In genomic region chr1:82013702-82014101, GRCh38 we compare ENCODE assay signal across 18 cellular contexts.
DNase-seq lines count a peak whose midpoint lies in the region; ATAC-seq, FAIRE-seq and TF ChIP-seq lines count a peak whose summit lies in the region.
"Had no signal": no experiment of that assay in that cellular context is flagged by ENCODE, and none has a peak within 500 bp of the region (broad histone marks: within the 10 kb centered on the region; RNA-seq: fewer than 3 reads in every experiment).

No MANE protein-coding gene starts in this region.

- H3K36me3 ChIP-seq in lower lobe of right lung (no peaks in the 10 kb centered on the region), H7 (replicated peaks; ENCODE audit: control insufficient read depth, insufficient read depth, low read length) (no peaks in the 10 kb centered on the region)

- FAIRE-seq in frontal cortex (lab: Jason Lieb, UNC) = no peak
- FAIRE-seq: RCC 7860 had no signal

- no peak overlapping the region for H3K4me3 ChIP-seq in astrocyte of the spinal cord (ENCODE audit: low read depth, low read length)
- no peak overlapping the region for H3K4me3 ChIP-seq in epithelial cell of proximal tubule (ENCODE audit: low read depth, low read length)
- H3K4me3 ChIP-seq in lower lobe of right lung = no peak overlapping the region
- H3K4me3 ChIP-seq in H7 (ENCODE audit: insufficient read depth, low read depth, low read length) = no peak overlapping the region
- no peak overlapping the region for H3K4me3 ChIP-seq in dorsolateral prefrontal cortex

- DNase-seq in astrocyte of the spinal cord (ENCODE audit: low read depth, low spot score) (no peak), epithelial cell of proximal tubule (ENCODE audit: low read depth) (no peak), lower lobe of right lung (no peak), H7 (no peak), dorsolateral prefrontal cortex (no peak), frontal cortex (ENCODE audit: low spot score in 2 of 2) (no peak), GM03348 (ENCODE audit: low spot score) (no peak)
- DNase-seq: ACHN, DMS79 treated with DMSO at 0.1 percent for 48 hours, HFFc6, KG1, NCI-H1417, NCI-H187 treated with DMSO at 0.1 percent for 48 hours, NCI-H2227 treated with DMSO at 0.1 percent for 48 hours, NCI-H510A treated with DMSO at 0.1 percent for 48 hours, NCI-H774 had no signal

- intact Hi-C loops in lower lobe of right lung (cut with DNase I) = no loop called here
- intact Hi-C loops in dorsolateral prefrontal cortex (cut with DNase I) = no loop called here

- no peaks in the 10 kb centered on the region for H3K9me3 ChIP-seq in lower lobe of right lung

- in situ Hi-C loops in astrocyte of the spinal cord (cut with HindIII; ENCODE audit: low sequenced_read_pairs) = no loop called here

- no peaks in the 10 kb centered on the region for H3K4me1 ChIP-seq in lower lobe of right lung

- H3K27me3 ChIP-seq in lower lobe of right lung (ENCODE audit: low read depth) (no peaks in the 10 kb centered on the region), H7 (ENCODE audit: control insufficient read depth, insufficient read depth, low read length) (no peaks in the 10 kb centered on the region), dorsolateral prefrontal cortex (peaks cover 0 to 4% (median 0%) of the 10 kb centered on the region in 45 donors)

- TF ChIP-seq CTCF in astrocyte of the spinal cord (IDR thresholded peaks at IDR 0.05; ENCODE audit: low read depth, low read length) (peak; percentile 5), epithelial cell of proximal tubule (conservative IDR thresholded peaks at IDR 0.05; ENCODE audit: low read depth, low read length) (peak; percentile 26), lower lobe of right lung (IDR thresholded peaks at IDR 0.05) (peak; percentile 11), dorsolateral prefrontal cortex (IDR thresholded peaks at IDR 0.05 in 54 of 56, conservative IDR thresholded peaks at IDR 0.05 in 2 of 56; ENCODE audit: low read depth in 1 of 56, partially characterized antibody in 56 of 56) (no peak)

- no peak for ATAC-seq in lower lobe of right lung
- ATAC-seq: Right ventricle myocardium inferior had no signal

- no peak overlapping the region for H3K27ac ChIP-seq in lower lobe of right lung
- no peak overlapping the region for H3K27ac ChIP-seq in dorsolateral prefrontal cortex

Comparison
In these comparisons a context has a peak if more than half of its experiments do, and no peak if none do; other contexts are left out.
1. CTCF ChIP-seq: peak in astrocyte of the spinal cord (single experiment), epithelial cell of proximal tubule (single experiment) and lower lobe of right lung (single experiment); none in dorsolateral prefrontal cortex (0 of 56).